ENCODE assay signal across 1 cellular context in the genomic region with DNA sequence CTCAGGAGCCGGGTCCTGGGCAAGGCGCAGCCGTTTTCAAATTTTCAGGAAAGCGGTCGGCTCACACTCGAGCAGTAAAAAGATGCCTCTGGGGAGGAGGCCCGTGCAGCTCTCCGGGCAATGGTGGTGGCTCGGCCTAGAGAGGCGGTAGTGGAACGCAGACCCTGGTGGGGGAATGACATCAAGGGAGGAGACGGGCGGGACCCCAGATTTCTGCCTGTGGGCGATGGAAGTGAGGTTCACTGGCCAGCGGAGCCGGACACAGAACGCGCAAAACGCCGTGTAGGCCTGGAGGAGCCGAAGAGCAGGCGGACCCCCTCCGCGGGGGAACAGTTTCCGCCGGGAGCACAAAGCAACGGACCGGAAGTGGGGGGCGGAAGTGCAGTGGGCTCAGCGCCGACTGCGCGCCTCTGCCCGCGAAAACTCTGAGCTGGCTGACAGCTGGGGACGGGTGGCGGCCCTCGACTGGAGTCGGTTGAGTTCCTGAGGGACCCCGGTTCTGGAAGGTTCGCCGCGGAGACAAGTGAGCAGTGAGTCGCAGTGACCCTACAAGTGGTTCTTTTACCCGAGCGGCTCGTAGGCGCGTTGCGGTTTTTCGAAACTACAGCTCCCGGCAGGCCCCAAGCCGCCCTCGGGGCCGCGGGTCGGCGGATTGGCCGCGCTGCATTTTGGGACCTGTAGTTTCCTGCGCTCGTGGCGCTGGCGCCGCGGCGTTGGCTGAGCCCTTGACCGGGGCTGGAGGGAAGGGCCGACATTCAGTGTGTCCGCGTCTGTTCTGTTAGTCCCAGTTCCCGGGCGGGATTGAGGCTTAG.
A peak's percentile ranks its signal among the peaks of the same experiment; 100 is the strongest.
TF ChIP-seq lines count a peak whose summit lies in the region.

TSS of gene RTEL1 (plus strand) at position 376 of the 812 bp plus-strand sequence. CDS start 1,091 bp downstream, outside the sequence.

TF ChIP-seq in GM12878, 131 proteins besides CTCF, POLR2A, EP300 and RAD21 (continued from another document and continues in another):
- TF ChIP-seq, protein P1, sequence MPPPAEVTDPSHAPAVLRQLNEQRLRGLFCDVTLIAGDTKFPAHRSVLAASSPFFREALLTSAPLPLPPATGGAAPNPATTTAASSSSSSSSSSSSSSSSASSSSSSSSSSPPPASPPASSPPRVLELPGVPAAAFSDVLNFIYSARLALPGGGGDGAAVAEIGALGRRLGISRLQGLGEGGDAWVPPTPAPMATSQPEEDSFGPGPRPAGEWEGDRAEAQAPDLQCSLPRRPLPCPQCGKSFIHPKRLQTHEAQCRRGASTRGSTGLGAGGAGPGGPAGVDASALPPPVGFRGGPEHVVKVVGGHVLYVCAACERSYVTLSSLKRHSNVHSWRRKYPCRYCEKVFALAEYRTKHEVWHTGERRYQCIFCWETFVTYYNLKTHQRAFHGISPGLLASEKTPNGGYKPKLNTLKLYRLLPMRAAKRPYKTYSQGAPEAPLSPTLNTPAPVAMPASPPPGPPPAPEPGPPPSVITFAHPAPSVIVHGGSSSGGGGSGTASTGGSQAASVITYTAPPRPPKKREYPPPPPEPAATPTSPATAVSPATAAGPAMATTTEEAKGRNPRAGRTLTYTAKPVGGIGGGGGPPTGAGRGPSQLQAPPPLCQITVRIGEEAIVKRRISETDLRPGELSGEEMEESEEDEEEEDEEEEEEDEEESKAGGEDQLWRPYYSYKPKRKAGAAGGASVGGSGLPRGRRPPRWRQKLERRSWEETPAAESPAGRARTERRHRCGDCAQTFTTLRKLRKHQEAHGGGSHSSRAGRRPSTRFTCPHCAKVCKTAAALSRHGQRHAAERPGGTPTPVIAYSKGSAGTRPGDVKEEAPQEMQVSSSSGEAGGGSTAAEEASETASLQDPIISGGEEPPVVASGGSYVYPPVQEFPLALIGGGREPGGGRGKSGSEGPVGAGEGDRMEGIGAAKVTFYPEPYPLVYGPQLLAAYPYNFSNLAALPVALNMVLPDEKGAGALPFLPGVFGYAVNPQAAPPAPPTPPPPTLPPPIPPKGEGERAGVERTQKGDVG (CRISPR knock-in tag; IDR thresholded peaks at IDR 0.05): no peak
- TF ChIP-seq GABPA (IDR thresholded peaks at IDR 0.05; ENCODE audit: low read depth): peak; percentile 99
- TF ChIP-seq, protein P2, sequence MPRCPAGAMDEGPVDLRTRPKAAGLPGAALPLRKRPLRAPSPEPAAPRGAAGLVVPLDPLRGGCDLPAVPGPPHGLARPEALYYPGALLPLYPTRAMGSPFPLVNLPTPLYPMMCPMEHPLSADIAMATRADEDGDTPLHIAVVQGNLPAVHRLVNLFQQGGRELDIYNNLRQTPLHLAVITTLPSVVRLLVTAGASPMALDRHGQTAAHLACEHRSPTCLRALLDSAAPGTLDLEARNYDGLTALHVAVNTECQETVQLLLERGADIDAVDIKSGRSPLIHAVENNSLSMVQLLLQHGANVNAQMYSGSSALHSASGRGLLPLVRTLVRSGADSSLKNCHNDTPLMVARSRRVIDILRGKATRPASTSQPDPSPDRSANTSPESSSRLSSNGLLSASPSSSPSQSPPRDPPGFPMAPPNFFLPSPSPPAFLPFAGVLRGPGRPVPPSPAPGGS (IDR thresholded peaks at IDR 0.05; ENCODE audit: borderline replicate concordance, insufficient read depth, low read depth, low read length, poor library complexity, severe bottlenecking): no peak
- peak; percentile 66 for TF ChIP-seq KLF5 (IDR thresholded peaks at IDR 0.05; ENCODE audit: partially characterized antibody)
- no peak for TF ChIP-seq FOXM1 (IDR thresholded peaks at IDR 0.05; ENCODE audit: low read depth, low read length)
- TF ChIP-seq BCL11A (IDR thresholded peaks at IDR 0.05; ENCODE audit: low read depth, low read length): no peak
- TF ChIP-seq ZBTB11 (CRISPR knock-in tag; IDR thresholded peaks at IDR 0.05): peak; percentile 95
- TF ChIP-seq, protein P3, sequence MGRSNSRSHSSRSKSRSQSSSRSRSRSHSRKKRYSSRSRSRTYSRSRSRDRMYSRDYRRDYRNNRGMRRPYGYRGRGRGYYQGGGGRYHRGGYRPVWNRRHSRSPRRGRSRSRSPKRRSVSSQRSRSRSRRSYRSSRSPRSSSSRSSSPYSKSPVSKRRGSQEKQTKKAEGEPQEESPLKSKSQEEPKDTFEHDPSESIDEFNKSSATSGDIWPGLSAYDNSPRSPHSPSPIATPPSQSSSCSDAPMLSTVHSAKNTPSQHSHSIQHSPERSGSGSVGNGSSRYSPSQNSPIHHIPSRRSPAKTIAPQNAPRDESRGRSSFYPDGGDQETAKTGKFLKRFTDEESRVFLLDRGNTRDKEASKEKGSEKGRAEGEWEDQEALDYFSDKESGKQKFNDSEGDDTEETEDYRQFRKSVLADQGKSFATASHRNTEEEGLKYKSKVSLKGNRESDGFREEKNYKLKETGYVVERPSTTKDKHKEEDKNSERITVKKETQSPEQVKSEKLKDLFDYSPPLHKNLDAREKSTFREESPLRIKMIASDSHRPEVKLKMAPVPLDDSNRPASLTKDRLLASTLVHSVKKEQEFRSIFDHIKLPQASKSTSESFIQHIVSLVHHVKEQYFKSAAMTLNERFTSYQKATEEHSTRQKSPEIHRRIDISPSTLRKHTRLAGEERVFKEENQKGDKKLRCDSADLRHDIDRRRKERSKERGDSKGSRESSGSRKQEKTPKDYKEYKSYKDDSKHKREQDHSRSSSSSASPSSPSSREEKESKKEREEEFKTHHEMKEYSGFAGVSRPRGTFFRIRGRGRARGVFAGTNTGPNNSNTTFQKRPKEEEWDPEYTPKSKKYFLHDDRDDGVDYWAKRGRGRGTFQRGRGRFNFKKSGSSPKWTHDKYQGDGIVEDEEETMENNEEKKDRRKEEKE (IDR thresholded peaks at IDR 0.05): no peak
- TF ChIP-seq SMARCA5 (IDR thresholded peaks at IDR 0.05): peak; percentile 43; the same call in 1 of the 2 replicates
- no peak for TF ChIP-seq SPI1 (IDR thresholded peaks at IDR 0.05; ENCODE audit: borderline replicate concordance, insufficient read depth, low read depth, low read length)
- peak; percentile 93 for TF ChIP-seq CBFB (IDR thresholded peaks at IDR 0.05; ENCODE audit: low read depth)
- TF ChIP-seq BMI1 (IDR thresholded peaks at IDR 0.05; ENCODE audit: borderline replicate concordance): no peak
- no peak for TF ChIP-seq YBX1 (IDR thresholded peaks at IDR 0.05)
- TF ChIP-seq YY1 (IDR thresholded peaks at IDR 0.05; ENCODE audit: low read depth, low read length): peak; percentile 88
- peak; percentile 75 for TF ChIP-seq PKNOX1 (IDR thresholded peaks at IDR 0.05)
- TF ChIP-seq SMC3 (IDR thresholded peaks at IDR 0.05; ENCODE audit: borderline replicate concordance, low read length): peak; percentile 7
- 0 out of 2 replicates have a peak, but pooled peaks have one; percentile 89 for TF ChIP-seq WRNIP1 (IDR thresholded peaks at IDR 0.05; ENCODE audit: borderline replicate concordance, low read depth, low read length)
- TF ChIP-seq TCF12 (IDR thresholded peaks at IDR 0.05; ENCODE audit: low read depth, low read length): peak; percentile 53; the same call in 1 of the 2 replicates
- TF ChIP-seq ZZZ3 (IDR thresholded peaks at IDR 0.05; ENCODE audit: control insufficient read depth, insufficient read length, low read depth): no peak
- TF ChIP-seq RFX5 (IDR thresholded peaks at IDR 0.05; ENCODE audit: low read depth, low read length): no peak
- TF ChIP-seq JUNB (IDR thresholded peaks at IDR 0.05): no peak
- TF ChIP-seq PAX5 (IDR thresholded peaks at IDR 0.05; ENCODE audit: borderline replicate concordance, low read depth, low read length): no peak
- peak; percentile 73 for TF ChIP-seq SP1 (IDR thresholded peaks at IDR 0.05; ENCODE audit: low read depth, low read length)
- TF ChIP-seq HCFC1 (IDR thresholded peaks at IDR 0.05; ENCODE audit: low read length): peak; percentile 89
- TF ChIP-seq EGR1 (IDR thresholded peaks at IDR 0.05; ENCODE audit: borderline replicate concordance in 1 of 2, low read depth in 2 of 2, low read length in 2 of 2): peak; percentile 60 to 61; a peak in 2 of 3 replicates
- TF ChIP-seq SREBF2 (IDR thresholded peaks at IDR 0.05; ENCODE audit: low read length): peak; percentile 69
- TF ChIP-seq JUND (IDR thresholded peaks at IDR 0.05; ENCODE audit: low read depth, low read length): no peak
- peak; percentile 62; the same call in 1 of the 2 replicates for TF ChIP-seq MTA2 (IDR thresholded peaks at IDR 0.05; ENCODE audit: low read depth)
- TF ChIP-seq HDAC2 (IDR thresholded peaks at IDR 0.05): no peak; the same call in 1 of the 2 replicates
- TF ChIP-seq, protein P4, sequence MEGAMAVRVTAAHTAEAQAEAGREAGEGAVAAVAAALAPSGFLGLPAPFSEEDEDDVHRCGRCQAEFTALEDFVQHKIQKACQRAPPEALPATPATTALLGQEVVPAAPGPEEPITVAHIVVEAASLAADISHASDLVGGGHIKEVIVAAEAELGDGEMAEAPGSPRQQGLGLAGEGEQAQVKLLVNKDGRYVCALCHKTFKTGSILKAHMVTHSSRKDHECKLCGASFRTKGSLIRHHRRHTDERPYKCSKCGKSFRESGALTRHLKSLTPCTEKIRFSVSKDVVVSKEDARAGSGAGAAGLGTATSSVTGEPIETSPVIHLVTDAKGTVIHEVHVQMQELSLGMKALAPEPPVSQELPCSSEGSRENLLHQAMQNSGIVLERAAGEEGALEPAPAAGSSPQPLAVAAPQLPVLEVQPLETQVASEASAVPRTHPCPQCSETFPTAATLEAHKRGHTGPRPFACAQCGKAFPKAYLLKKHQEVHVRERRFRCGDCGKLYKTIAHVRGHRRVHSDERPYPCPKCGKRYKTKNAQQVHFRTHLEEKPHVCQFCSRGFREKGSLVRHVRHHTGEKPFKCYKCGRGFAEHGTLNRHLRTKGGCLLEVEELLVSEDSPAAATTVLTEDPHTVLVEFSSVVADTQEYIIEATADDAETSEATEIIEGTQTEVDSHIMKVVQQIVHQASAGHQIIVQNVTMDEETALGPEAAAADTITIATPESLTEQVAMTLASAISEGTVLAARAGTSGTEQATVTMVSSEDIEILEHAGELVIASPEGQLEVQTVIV (IDR thresholded peaks at IDR 0.05; ENCODE audit: borderline replicate concordance, partially characterized antibody): peak; percentile 65
- TF ChIP-seq, protein P5, sequence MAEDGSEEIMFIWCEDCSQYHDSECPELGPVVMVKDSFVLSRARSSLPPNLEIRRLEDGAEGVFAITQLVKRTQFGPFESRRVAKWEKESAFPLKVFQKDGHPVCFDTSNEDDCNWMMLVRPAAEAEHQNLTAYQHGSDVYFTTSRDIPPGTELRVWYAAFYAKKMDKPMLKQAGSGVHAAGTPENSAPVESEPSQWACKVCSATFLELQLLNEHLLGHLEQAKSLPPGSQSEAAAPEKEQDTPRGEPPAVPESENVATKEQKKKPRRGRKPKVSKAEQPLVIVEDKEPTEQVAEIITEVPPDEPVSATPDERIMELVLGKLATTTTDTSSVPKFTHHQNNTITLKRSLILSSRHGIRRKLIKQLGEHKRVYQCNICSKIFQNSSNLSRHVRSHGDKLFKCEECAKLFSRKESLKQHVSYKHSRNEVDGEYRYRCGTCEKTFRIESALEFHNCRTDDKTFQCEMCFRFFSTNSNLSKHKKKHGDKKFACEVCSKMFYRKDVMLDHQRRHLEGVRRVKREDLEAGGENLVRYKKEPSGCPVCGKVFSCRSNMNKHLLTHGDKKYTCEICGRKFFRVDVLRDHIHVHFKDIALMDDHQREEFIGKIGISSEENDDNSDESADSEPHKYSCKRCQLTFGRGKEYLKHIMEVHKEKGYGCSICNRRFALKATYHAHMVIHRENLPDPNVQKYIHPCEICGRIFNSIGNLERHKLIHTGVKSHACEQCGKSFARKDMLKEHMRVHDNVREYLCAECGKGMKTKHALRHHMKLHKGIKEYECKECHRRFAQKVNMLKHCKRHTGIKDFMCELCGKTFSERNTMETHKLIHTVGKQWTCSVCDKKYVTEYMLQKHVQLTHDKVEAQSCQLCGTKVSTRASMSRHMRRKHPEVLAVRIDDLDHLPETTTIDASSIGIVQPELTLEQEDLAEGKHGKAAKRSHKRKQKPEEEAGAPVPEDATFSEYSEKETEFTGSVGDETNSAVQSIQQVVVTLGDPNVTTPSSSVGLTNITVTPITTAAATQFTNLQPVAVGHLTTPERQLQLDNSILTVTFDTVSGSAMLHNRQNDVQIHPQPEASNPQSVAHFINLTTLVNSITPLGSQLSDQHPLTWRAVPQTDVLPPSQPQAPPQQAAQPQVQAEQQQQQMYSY (CRISPR knock-in tag; IDR thresholded peaks at IDR 0.05): no peak
- no peak for TF ChIP-seq MEF2A (IDR thresholded peaks at IDR 0.05; ENCODE audit: insufficient read depth, low read depth, low read length)
- TF ChIP-seq BACH1 (IDR thresholded peaks at IDR 0.05; ENCODE audit: borderline replicate concordance): peak; percentile 36; the same call in 1 of the 2 replicates
- no peak for TF ChIP-seq CEBPB (IDR thresholded peaks at IDR 0.05; ENCODE audit: borderline replicate concordance in 1 of 2, low read depth in 2 of 2, low read length in 2 of 2)
- TF ChIP-seq, protein P6, sequence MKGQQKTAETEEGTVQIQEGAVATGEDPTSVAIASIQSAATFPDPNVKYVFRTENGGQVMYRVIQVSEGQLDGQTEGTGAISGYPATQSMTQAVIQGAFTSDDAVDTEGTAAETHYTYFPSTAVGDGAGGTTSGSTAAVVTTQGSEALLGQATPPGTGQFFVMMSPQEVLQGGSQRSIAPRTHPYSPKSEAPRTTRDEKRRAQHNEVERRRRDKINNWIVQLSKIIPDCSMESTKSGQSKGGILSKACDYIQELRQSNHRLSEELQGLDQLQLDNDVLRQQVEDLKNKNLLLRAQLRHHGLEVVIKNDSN (IDR thresholded peaks at IDR 0.05; ENCODE audit: borderline replicate concordance, extremely low read length, insufficient read depth, low read depth, low read length): no peak
- TF ChIP-seq MXI1 (IDR thresholded peaks at IDR 0.05; ENCODE audit: low read depth, low read length): peak; percentile 63; the same call in 1 of the 2 replicates
